Comparison of ENCODE assay signal across 8 cellular contexts in the genomic region with DNA sequence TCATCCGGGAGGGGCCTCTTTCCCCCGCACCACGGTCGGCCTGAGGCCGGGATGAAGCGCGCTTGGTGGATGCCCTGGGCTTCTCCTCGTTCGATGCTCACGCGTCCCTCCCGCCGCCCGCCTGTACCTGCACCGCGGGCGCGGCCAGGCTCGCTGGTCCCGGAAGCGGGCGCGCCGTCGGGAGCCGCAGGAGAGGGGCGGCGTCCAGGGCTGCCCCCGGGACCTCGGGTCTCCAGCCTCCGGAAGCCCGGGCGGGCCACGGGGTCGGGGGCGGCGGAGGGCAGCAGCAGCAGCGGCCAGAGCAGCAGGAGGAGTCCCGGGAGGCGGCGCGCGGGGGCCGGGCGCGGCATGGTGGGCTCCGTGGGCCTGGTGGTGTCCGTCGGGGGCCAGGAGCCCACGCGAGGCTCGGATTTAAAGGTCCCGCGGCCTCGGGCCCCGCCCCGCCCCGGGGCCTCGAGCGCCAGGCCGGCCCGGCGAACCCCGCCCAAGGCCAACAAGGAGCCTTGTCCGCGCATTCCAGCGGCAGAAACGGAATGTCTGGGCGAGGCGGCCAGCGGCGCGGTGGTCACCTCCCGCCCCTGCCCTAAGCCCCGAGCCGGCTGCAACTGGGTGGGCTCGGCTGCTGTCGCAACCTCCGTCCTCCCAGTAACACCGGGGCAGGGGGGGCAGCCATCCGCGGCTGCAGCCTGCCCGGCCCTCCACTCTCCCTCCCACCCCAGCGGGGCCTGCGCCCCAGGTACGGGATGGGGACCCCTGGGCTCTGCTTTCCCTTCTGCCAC. TPM values are rescaled to one million over a fixed set of nuclear protein-coding genes. Genes with fewer than 3 reads are reported as not detected.
DNase-seq lines count a peak whose midpoint lies in the region; ATAC-seq and TF ChIP-seq lines count a peak whose summit lies in the region.

A gene with protein sequence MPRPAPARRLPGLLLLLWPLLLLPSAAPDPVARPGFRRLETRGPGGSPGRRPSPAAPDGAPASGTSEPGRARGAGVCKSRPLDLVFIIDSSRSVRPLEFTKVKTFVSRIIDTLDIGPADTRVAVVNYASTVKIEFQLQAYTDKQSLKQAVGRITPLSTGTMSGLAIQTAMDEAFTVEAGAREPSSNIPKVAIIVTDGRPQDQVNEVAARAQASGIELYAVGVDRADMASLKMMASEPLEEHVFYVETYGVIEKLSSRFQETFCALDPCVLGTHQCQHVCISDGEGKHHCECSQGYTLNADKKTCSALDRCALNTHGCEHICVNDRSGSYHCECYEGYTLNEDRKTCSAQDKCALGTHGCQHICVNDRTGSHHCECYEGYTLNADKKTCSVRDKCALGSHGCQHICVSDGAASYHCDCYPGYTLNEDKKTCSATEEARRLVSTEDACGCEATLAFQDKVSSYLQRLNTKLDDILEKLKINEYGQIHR (minus strand): TSS at position 387 of the 779 bp plus-strand sequence. CDS start 37 bp downstream, at position 350.

- no peak for TF ChIP-seq RAD21 in liver (IDR thresholded peaks at IDR 0.05)

- no peaks in the 10 kb centered on the region for H3K9me2 ChIP-seq in MM.1S (replicated peaks; ENCODE audit: insufficient read depth, low read length)

- H3K9ac ChIP-seq in ES-I3 (ENCODE audit: low read depth, low read length) (peak within 1 kb of the TSS; percentile 72), MM.1S (ENCODE audit: low read length) (no peak within 1 kb of the TSS), liver (ENCODE audit: low read depth in 1 of 2, low read length in 2 of 2) (no peak within 1 kb of the TSS)

- no peaks in the 10 kb centered on the region for H3K36me3 ChIP-seq in ES-I3 (ENCODE audit: insufficient read depth, low read length)
- H3K36me3 ChIP-seq in MM.1S (replicated peaks; ENCODE audit: insufficient read depth, low read length), result no peaks in the 10 kb centered on the region
- no peaks in the 10 kb centered on the region for H3K36me3 ChIP-seq in liver (ENCODE audit: control insufficient read depth in 4 of 4, insufficient read depth in 3 of 4, low read depth in 1 of 4, low read length in 3 of 4)
- H3K36me3 ChIP-seq in testis (ENCODE audit: low read depth, missing control alignments), result no peaks in the 10 kb centered on the region

- H3F3A ChIP-seq in MM.1S (ENCODE audit: insufficient read depth, low read length), result no peaks in the 10 kb centered on the region

- H3K9me3 ChIP-seq in ES-I3 (ENCODE audit: control insufficient read depth, insufficient read depth, low read length) (no peaks in the 10 kb centered on the region), MM.1S (replicated peaks; ENCODE audit: insufficient read depth, low read length) (no peaks in the 10 kb centered on the region), liver (ENCODE audit: control insufficient read depth in 4 of 4, low read length in 3 of 4) (no peaks in the 10 kb centered on the region), testis (no peaks in the 10 kb centered on the region)

- intact Hi-C loops in testis (cut with DNase I; ENCODE audit: low total_unique reads), result loop anchor here (5.0 kb wide), 1 partner anchor 80 kb away; no protein-coding TSS in a partner anchor

- peak within 1 kb of the TSS; percentile 82 for H3K4me2 ChIP-seq in MM.1S (ENCODE audit: low read depth, low read length)

- H3K4me1 ChIP-seq in ES-I3 (ENCODE audit: insufficient read depth, low read length), result peaks cover 10% of the 10 kb centered on the region
- H3K4me1 ChIP-seq in MM.1S (ENCODE audit: low read length), result no peaks in the 10 kb centered on the region
- H3K4me1 ChIP-seq in liver (ENCODE audit: control insufficient read depth in 4 of 4, insufficient read depth in 4 of 4, low read length in 3 of 4), result peaks cover 2 to 10% (median 7%) of the 10 kb centered on the region in 4 donors
- H3K4me1 ChIP-seq in testis, result no peaks in the 10 kb centered on the region

- peak within 1 kb of the TSS; percentile 51; the same call in 1 of the 2 replicates for H3K4me3 ChIP-seq in MM.1S (ENCODE audit: low read length)
- H3K4me3 ChIP-seq in liver (ENCODE audit: low read depth in 1 of 3, low read length in 3 of 3), result peak within 1 kb of the TSS in 2 of 3 donors; percentile 52 to 71
- H3K4me3 ChIP-seq in testis, result peak within 1 kb of the TSS; percentile 47 to 50

- no peak for TF ChIP-seq CTCF in MM.1S (IDR thresholded peaks at IDR 0.05; ENCODE audit: low read length)
- TF ChIP-seq CTCF in liver (IDR thresholded peaks at IDR 0.05; ENCODE audit: low read depth, low read length, missing input control), result no peak
- no peak for TF ChIP-seq CTCF in testis (IDR thresholded peaks at IDR 0.05)

- peak within 1 kb of the TSS; percentile 60; the same call in 1 of the 2 replicates for H2AFZ ChIP-seq in MM.1S (ENCODE audit: low read length)

- H3K27me3 ChIP-seq in MM.1S (replicated peaks; ENCODE audit: insufficient read depth, low read length), result peaks cover 32% of the 10 kb centered on the region
- peaks cover 0 to 4% (median 0%) of the 10 kb centered on the region in 4 donors for H3K27me3 ChIP-seq in liver (ENCODE audit: control insufficient read depth in 4 of 4, insufficient read depth in 4 of 4, low read length in 3 of 4)
- H3K27me3 ChIP-seq in testis, result no peaks in the 10 kb centered on the region

- no peak within 1 kb of the TSS for H3K27ac ChIP-seq in MM.1S (ENCODE audit: low read length)
- H3K27ac ChIP-seq in cingulate gyrus (ENCODE audit: low read depth, low read length), result peak within 1 kb of the TSS; percentile 26
- H3K27ac ChIP-seq in liver (ENCODE audit: low read depth in 1 of 2, low read length in 2 of 2), result no peak within 1 kb of the TSS
- peak within 1 kb of the TSS in 1 of 2 donors; percentile 75 for H3K27ac ChIP-seq in testis

- no peaks in the 10 kb centered on the region for H4K20me1 ChIP-seq in MM.1S (ENCODE audit: insufficient read depth, low read length)

- TF ChIP-seq POLR2A in testis (IDR thresholded peaks at IDR 0.05), result no peak

- ATAC-seq in HG02642 (IDR thresholded peaks at IDR 0.05; ENCODE audit: poor library complexity, unreplicated experiment) (no peak), HG02870 (IDR thresholded peaks at IDR 0.05; ENCODE audit: unreplicated experiment) (no peak)

- WGBS in liver, result 3% methylated on average over 86 of the region's 86 CpGs
- 0 to 1% methylated on average over 19 to 58 of the region's 86 CpGs for WGBS in testis, 2 donors

- no peaks in the 10 kb centered on the region for H3K79me2 ChIP-seq in MM.1S (ENCODE audit: low read length)

- DNase-seq in MM.1S (no peak), testis (peak; percentile 31), SW 1271 (lab: John Stamatoyannopoulos, UW) (no peak)

TF ChIP-seq in liver, 16 proteins besides CTCF, POLR2A, EP300 and RAD21:
- TF ChIP-seq GABPA (IDR thresholded peaks at IDR 0.05 in 1 of 2, conservative IDR thresholded peaks at IDR 0.05 in 1 of 2) (no peak), JUND (IDR thresholded peaks at IDR 0.05) (no peak), SP1 (IDR thresholded peaks at IDR 0.05) (no peak), NR2F2 (IDR thresholded peaks at IDR 0.05) (no peak), FOXA1 (IDR thresholded peaks at IDR 0.05) (no peak)

RNA-seq across cellular contexts. Expression of the gene that starts here (rescaled TPM):
- under 1 TPM; 0.05 to 0.08 TPM for total RNA-seq in liver
- polyA plus RNA-seq in liver, result under 1 TPM in 1 of 2 donors, not detected in 1; 0.10 TPM
- total RNA-seq in testis, result 1 to 10 TPM; 1.9 to 2.1 TPM
- polyA plus RNA-seq in testis (ENCODE audit: insufficient read depth, low read depth, low replicate concordance), result 2.7 TPM
